In the genomic region with DNA sequence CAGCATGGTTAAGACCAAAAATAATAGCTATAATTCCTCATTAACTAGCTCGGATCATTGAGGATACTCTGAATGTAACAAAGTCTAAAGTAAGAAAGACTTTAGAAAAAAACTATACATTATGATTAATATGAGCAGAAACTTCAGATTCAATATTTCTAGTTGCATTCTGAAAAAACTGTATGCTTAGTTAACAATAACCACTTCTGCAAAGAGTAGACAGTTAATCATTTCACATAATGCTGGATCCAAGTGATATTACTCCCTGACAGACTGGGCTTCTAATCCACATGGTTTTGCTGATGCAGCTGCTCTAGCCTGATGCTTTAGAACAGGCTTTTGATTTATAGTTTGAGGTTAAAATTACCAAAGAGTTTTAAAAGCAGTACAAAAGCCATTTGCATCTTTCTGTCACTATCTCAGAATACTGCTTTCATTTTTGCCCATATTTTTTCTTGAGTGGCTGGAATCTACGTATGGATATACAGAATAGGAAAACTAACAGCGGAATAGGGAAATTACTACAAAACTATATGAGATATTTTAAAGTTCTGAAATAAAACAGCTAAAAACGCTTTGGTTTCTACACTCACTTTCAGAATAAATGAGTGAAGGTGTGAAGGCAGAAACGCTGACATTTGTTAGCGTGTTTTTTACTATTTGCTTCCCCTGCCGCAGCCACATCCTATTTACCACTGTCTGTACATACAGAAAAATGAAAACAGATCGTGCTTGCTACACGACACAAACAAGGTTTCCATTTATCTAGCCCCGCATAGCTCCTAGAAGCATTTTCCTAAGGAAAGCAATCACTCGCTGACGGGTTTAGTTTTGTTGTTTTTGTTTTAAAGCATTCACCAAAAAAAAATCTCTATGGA, we compare ENCODE assay signal across 15 cellular contexts.
DNase-seq lines count a peak whose midpoint lies in the region; ATAC-seq and TF ChIP-seq lines count a peak whose summit lies in the region.
"Had no signal": no experiment of that assay in that cellular context is flagged by ENCODE, and none has a peak within 500 bp of the region (broad histone marks: within the 10 kb centered on the region; RNA-seq: fewer than 3 reads in every experiment).

No MANE protein-coding gene starts in this region.

- no peak overlapping the region for H3K4me2 ChIP-seq in mesenchymal stem cell (ENCODE audit: low read length, poor library complexity, severe bottlenecking)

- H3K4me3 Mint-ChIP-seq in stimulated activated naive CD8-positive, alpha-beta T cell treated with anti-CD3 and anti-CD28 coated beads, Interleukin-15, Interleukin-2, amounts not matched to agents 100 ng/mL and 50 ng/mL, for 24 hours: peak overlapping the region; percentile 49
- peak overlapping the region; percentile 62 for H3K4me3 Mint-ChIP-seq in activated T-helper 1 cell treated with anti-CD3 and anti-CD28 coated beads, Interleukin-12 subunit alpha, Interleukin-12 subunit beta, Interleukin-2, Interleukin-4 antibody, amounts not matched to agents 30 ng/mL and 10 ng/mL and 1 ng/mL, durations not matched to agents 14 hours and 24 hours and 36 hours

- ATAC-seq in stimulated activated naive CD8-positive, alpha-beta T cell treated with anti-CD3 and anti-CD28 coated beads, Interleukin-15, Interleukin-2, amounts not matched to agents 100 U/mL and 50 U/mL, for 24 hours: no peak
- ATAC-seq in GM21515 (IDR thresholded peaks at IDR 0.05; ENCODE audit: unreplicated experiment): no peak
- no peak for ATAC-seq in GM21447 (IDR thresholded peaks at IDR 0.05; ENCODE audit: unreplicated experiment)

- H3K36me3 ChIP-seq in mesenchymal stem cell (ENCODE audit: control insufficient read depth in 1 of 2, insufficient read depth in 2 of 2, low read depth in 1 of 2, low read length in 2 of 2): no peaks in the 10 kb centered on the region
- H3K36me3 ChIP-seq: MG63, prostate gland had no signal

- H2AFZ ChIP-seq in mesenchymal stem cell (ENCODE audit: low read depth, low read length): no peak overlapping the region

- peaks cover 0 to 3% of the 10 kb centered on the region in 2 experiments for H3K27me3 ChIP-seq in mesenchymal stem cell (ENCODE audit: control insufficient read depth in 1 of 2, insufficient read depth in 1 of 2, low read length in 2 of 2)

- no peaks in the 10 kb centered on the region for H3K79me1 ChIP-seq in mesenchymal stem cell (replicated peaks; ENCODE audit: low read length, poor library complexity, severe bottlenecking)

- no peaks in the 10 kb centered on the region for H3K27me3 Mint-ChIP-seq in stimulated activated naive CD8-positive, alpha-beta T cell treated with anti-CD3 and anti-CD28 coated beads, Interleukin-15, Interleukin-2, amounts not matched to agents 100 ng/mL and 50 ng/mL, for 24 hours
- H3K27me3 Mint-ChIP-seq in activated T-helper 1 cell treated with anti-CD3 and anti-CD28 coated beads, Interleukin-12 subunit alpha, Interleukin-12 subunit beta, Interleukin-2, Interleukin-4 antibody, amounts not matched to agents 30 ng/mL and 10 ng/mL and 1 ng/mL, durations not matched to agents 14 hours and 24 hours and 36 hours (ENCODE audit: insufficient read depth): peaks cover 18% of the 10 kb centered on the region

- no peak for TF ChIP-seq POLR2A in lower leg skin (IDR thresholded peaks at IDR 0.05)

- no peak overlapping the region for H3K23ac ChIP-seq in mesenchymal stem cell (ENCODE audit: low read length in 2 of 2)

- H3K9ac ChIP-seq in mesenchymal stem cell (ENCODE audit: low read length): peak overlapping the region; percentile 41

- no peak overlapping the region for H3K27ac Mint-ChIP-seq in stimulated activated naive CD8-positive, alpha-beta T cell treated with anti-CD3 and anti-CD28 coated beads, Interleukin-15, Interleukin-2, amounts not matched to agents 100 ng/mL and 50 ng/mL, for 24 hours
- H3K27ac Mint-ChIP-seq in activated T-helper 1 cell treated with anti-CD3 and anti-CD28 coated beads, Interleukin-12 subunit alpha, Interleukin-12 subunit beta, Interleukin-2, Interleukin-4 antibody, amounts not matched to agents 30 ng/mL and 10 ng/mL and 1 ng/mL, durations not matched to agents 14 hours and 24 hours and 36 hours: no peak overlapping the region

- no peak overlapping the region for H3K18ac ChIP-seq in mesenchymal stem cell (ENCODE audit: low read depth in 1 of 2, low read length in 2 of 2)

- 90% methylated on average over 6 of the region's 12 CpGs for WGBS in mesenchymal stem cell
- 55 to 63% methylated on average over 12 of the region's 12 CpGs for WGBS in lower leg skin, 2 donors

- peaks cover 15% of the 10 kb centered on the region for H3K4me1 Mint-ChIP-seq in stimulated activated naive CD8-positive, alpha-beta T cell treated with anti-CD3 and anti-CD28 coated beads, Interleukin-15, Interleukin-2, amounts not matched to agents 100 ng/mL and 50 ng/mL, for 24 hours (ENCODE audit: low read depth)
- H3K4me1 Mint-ChIP-seq in activated T-helper 1 cell treated with anti-CD3 and anti-CD28 coated beads, Interleukin-12 subunit alpha, Interleukin-12 subunit beta, Interleukin-2, Interleukin-4 antibody, amounts not matched to agents 30 ng/mL and 10 ng/mL and 1 ng/mL, durations not matched to agents 14 hours and 24 hours and 36 hours (ENCODE audit: low read depth): peaks cover 14% of the 10 kb centered on the region

- H2BK5ac ChIP-seq in mesenchymal stem cell (ENCODE audit: low read depth, low read length, poor library complexity, severe bottlenecking): no peak overlapping the region

- no peaks in the 10 kb centered on the region for H3K9me3 Mint-ChIP-seq in stimulated activated naive CD8-positive, alpha-beta T cell treated with anti-CD3 and anti-CD28 coated beads, Interleukin-15, Interleukin-2, amounts not matched to agents 100 ng/mL and 50 ng/mL, for 24 hours
- no peaks in the 10 kb centered on the region for H3K9me3 Mint-ChIP-seq in activated T-helper 1 cell treated with anti-CD3 and anti-CD28 coated beads, Interleukin-12 subunit alpha, Interleukin-12 subunit beta, Interleukin-2, Interleukin-4 antibody, amounts not matched to agents 30 ng/mL and 10 ng/mL and 1 ng/mL, durations not matched to agents 14 hours and 24 hours and 36 hours

- H3K4me3 ChIP-seq in mesenchymal stem cell (ENCODE audit: insufficient read depth in 1 of 2, low read depth in 1 of 2, low read length in 2 of 2) (peak overlapping the region in 1 of 2 experiments; percentile 54), lower leg skin (ENCODE audit: low read depth, poor library complexity, severe bottlenecking) (no peak overlapping the region)
- H3K4me3 ChIP-seq: MG63, prostate gland had no signal

- H3K36me3 Mint-ChIP-seq in stimulated activated naive CD8-positive, alpha-beta T cell treated with anti-CD3 and anti-CD28 coated beads, Interleukin-15, Interleukin-2, amounts not matched to agents 100 ng/mL and 50 ng/mL, for 24 hours (ENCODE audit: low read depth): no peaks in the 10 kb centered on the region
- no peaks in the 10 kb centered on the region for H3K36me3 Mint-ChIP-seq in activated T-helper 1 cell treated with anti-CD3 and anti-CD28 coated beads, Interleukin-12 subunit alpha, Interleukin-12 subunit beta, Interleukin-2, Interleukin-4 antibody, amounts not matched to agents 30 ng/mL and 10 ng/mL and 1 ng/mL, durations not matched to agents 14 hours and 24 hours and 36 hours (ENCODE audit: low read depth)

- no peak overlapping the region for H4K8ac ChIP-seq in mesenchymal stem cell (ENCODE audit: low read length)

- intact Hi-C loops in activated T-helper 1 cell treated with anti-CD3 and anti-CD28 coated beads, Interleukin-12 subunit alpha, Interleukin-12 subunit beta, Interleukin-2, Interleukin-4 antibody, amounts not matched to agents 30 ng/mL and 10 ng/mL and 1 ng/mL, durations not matched to agents 14 hours and 24 hours and 36 hours (cut with micrococcal nuclease): no loop called here
- intact Hi-C loops in lower leg skin (cut with DNase I; ENCODE audit: low total_unique reads): no loop called here

- H3K4me1 ChIP-seq in mesenchymal stem cell (ENCODE audit: control insufficient read depth, insufficient read depth, low read depth, low read length): no peaks in the 10 kb centered on the region
- H3K4me1 ChIP-seq: prostate gland had no signal

- H2BK120ac ChIP-seq in mesenchymal stem cell (ENCODE audit: low read depth, low read length): no peak overlapping the region

- H3K27ac ChIP-seq in mesenchymal stem cell (ENCODE audit: low read length, poor library complexity, severe bottlenecking): no peak overlapping the region
- H3K27ac ChIP-seq: prostate gland had no signal

- TF ChIP-seq CTCF in lower leg skin (IDR thresholded peaks at IDR 0.05): no peak

- H3K14ac ChIP-seq in mesenchymal stem cell (ENCODE audit: low read length in 2 of 2): no peak overlapping the region

- no peak overlapping the region for H2BK15ac ChIP-seq in mesenchymal stem cell (ENCODE audit: low read depth, poor library complexity, severe bottlenecking)

- no peak overlapping the region for H3K4ac ChIP-seq in mesenchymal stem cell (ENCODE audit: low read depth in 1 of 2, low read length in 2 of 2)

- H3K9me3 ChIP-seq in mesenchymal stem cell (ENCODE audit: control insufficient read depth, low read length): no peaks in the 10 kb centered on the region
- H3K9me3 ChIP-seq: MG63, prostate gland had no signal

- H2BK12ac ChIP-seq in mesenchymal stem cell (ENCODE audit: low read length in 2 of 2): no peak overlapping the region

- H2AK5ac ChIP-seq in mesenchymal stem cell (ENCODE audit: low read length, severe bottlenecking): no peak overlapping the region

- H4K91ac ChIP-seq in mesenchymal stem cell (ENCODE audit: low read length): no peak overlapping the region

- no peak for DNase-seq in stimulated activated naive CD8-positive, alpha-beta T cell treated with anti-CD3 and anti-CD28 coated beads, Interleukin-15, Interleukin-2, amounts not matched to agents 100 U/mL and 50 U/mL, for 24 hours
- no peak for DNase-seq in activated T-helper 1 cell treated with anti-CD3 and anti-CD28 coated beads, Interleukin-12 subunit alpha, Interleukin-12 subunit beta, Interleukin-2, Interleukin-4 antibody, amounts not matched to agents 30 ng/mL and 10 ng/mL and 1 ng/mL, durations not matched to agents 14 hours and 24 hours and 36 hours (ENCODE audit: low spot score)
- no peak for DNase-seq in mesenchymal stem cell
- DNase-seq in NCI-H446 treated with DMSO at 0.1 percent for 48 hours (lab: John Stamatoyannopoulos, UW): no peak
- DNase-seq in lower leg skin (ENCODE audit: low spot score in 2 of 2): no peak
- DNase-seq: C1 segment of cervical spinal cord; GDM1; H7; MG63; NCI-H510A; stimulated activated CD4-positive, alpha-beta T cell treated with anti-CD3 and anti-CD28 coated beads, Interleukin-1b, Interleukin-23, amount 100 ng/mL, for 48 hours had no signal
